14 cellular contexts compared by ENCODE assay signal in the genomic region with DNA sequence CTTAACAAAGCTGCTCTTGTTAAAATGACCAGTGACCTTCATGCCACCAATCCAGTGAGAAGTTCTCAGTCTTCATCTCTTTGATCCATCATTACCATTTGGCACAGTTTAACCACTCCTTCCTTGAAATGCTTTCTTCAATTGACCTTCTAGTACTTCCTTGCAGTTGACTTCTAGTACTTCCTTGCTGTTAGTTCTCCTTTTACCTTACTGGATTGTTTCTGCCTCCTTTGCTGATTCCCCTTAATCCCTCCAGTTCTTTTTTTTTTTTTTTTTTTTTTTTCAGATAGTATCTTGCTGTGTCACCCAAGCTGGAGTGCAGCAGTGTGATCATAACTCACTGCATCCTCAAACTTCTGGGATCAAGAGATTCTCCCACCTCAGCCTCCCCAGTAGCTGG.
"Had no signal": no experiment of that assay in that cellular context is flagged by ENCODE, and none has a peak within 500 bp of the region (broad histone marks: within the 10 kb centered on the region; RNA-seq: fewer than 3 reads in every experiment).

No MANE protein-coding gene starts in this region.

- H3K4me3 ChIP-seq: esophagus squamous epithelium, hepatocyte, left ventricle myocardium inferior, tibial artery had no signal

- H3K9me3 Mint-ChIP-seq: memory B cell, natural killer cell had no signal

- H3K27me3 ChIP-seq: esophagus squamous epithelium, hepatocyte, tibial artery had no signal

- H3K27me3 Mint-ChIP-seq: memory B cell had no signal

- H3K27ac ChIP-seq: esophagus squamous epithelium, hepatocyte, left ventricle myocardium inferior, tibial artery, WERI-Rb-1 had no signal

- H3K4me1 ChIP-seq: tibial artery had no signal

- H3K4me3 Mint-ChIP-seq: memory B cell, natural killer cell had no signal

- H3K4me1 Mint-ChIP-seq: memory B cell, natural killer cell had no signal

- ATAC-seq: natural killer cell had no signal

- DNase-seq: activated CD4-positive, alpha-beta T cell treated with anti-CD3 and anti-CD28 coated beads, Interleukin-2, amount 50 U/mL, for 48 hours; activated effector memory CD4-positive, alpha-beta T cell treated with Interleukin-2 at 50 U/mL for 16 hours; activated naive CD4-positive, alpha-beta T cell treated with anti-CD3 and anti-CD28 coated beads, Interleukin-2, amount 50 U/mL, for 16 hours; esophagus squamous epithelium; left ventricle myocardium inferior; natural killer cell; nucleus accumbens; stimulated activated CD4-positive, alpha-beta T cell treated with anti-CD3 and anti-CD28 coated beads, Interleukin-4, amount 100 ng/mL, for 1 hour; stimulated activated naive CD4-positive, alpha-beta T cell; T-helper 9 cell; tibial artery; WERI-Rb-1 had no signal

- H3K9me3 ChIP-seq: esophagus squamous epithelium, left ventricle myocardium inferior, tibial artery had no signal

- H3K27ac Mint-ChIP-seq: memory B cell, natural killer cell had no signal
